Comparison of ENCODE assay signal across 11 cellular contexts in the genomic region with DNA sequence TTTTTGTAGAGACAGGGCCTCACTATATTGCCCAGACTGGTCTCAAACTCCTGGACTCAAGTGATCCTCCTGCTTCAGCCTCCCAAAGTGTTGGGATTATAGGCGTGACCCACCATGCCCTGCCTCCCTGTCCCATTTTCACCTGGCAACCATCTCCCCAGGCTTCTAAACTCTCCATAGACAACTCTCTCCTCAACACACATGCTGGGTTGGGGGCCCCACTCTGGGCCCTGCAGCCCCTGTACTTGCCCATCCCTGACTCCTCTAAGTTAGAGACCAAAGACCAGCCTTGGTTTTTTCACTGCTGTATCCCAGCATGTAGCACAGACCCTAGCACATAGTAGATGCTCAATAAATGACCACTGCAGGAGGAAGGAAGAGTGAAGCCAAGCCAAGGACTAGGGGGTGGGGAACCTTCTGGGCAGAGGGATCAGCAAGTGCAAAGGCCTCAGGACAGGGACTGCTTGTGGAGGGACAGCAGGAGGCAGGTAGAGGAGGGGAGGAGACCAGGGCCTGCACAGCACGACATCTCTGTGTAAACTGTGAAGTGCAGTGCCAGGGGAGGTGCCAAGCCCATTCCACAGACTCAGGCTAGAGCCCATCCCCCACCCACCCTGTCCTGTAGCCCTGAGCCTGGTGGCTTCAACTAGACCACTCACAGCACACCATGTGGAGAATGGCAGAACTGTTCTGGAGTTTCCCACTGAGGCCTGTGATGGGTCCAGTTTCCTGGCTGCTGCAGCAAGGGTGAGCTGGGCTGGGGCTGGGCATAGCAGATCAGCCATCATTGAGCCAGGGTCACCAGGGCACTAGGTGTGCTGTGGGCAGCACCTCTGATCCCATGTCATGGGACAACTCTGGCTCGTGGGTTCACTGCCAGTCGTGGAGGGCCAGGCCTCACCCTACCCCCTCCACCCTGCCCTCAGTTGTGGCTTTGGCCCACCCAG. TPM values are rescaled to one million over a fixed set of nuclear protein-coding genes. Genes with fewer than 3 reads are reported as not detected.
DNase-seq lines count a peak whose midpoint lies in the region; ATAC-seq and TF ChIP-seq lines count a peak whose summit lies in the region.
"Had no signal": no experiment of that assay in that cellular context is flagged by ENCODE, and none has a peak within 500 bp of the region (broad histone marks: within the 10 kb centered on the region; RNA-seq: fewer than 3 reads in every experiment).

No MANE protein-coding gene starts in this region.

- peak; percentile 22 for TF ChIP-seq CTCF in chondrocyte (IDR thresholded peaks at IDR 0.05)

- intact Hi-C loops in posterior vena cava (cut with DNase I): loop anchor here in 1 of 2 donors (5.0 kb wide), 1 partner anchor 35 kb away; no protein-coding TSS in a partner anchor
- intact Hi-C loops in activated T-helper 2 cell treated with anti-CD3 and anti-CD28 coated beads, Interferon-gamma antibody, Interleukin-2, Interleukin-4, amounts not matched to agents 10 μg/mL and 5 μg/mL and 100 μg/mL, durations not matched to agents 14 hours and 24 hours and 36 hours (cut with micrococcal nuclease): no loop called here

- no peak overlapping the region for H3K4me3 Mint-ChIP-seq in chondrocyte (ENCODE audit: unreplicated experiment)
- no peak overlapping the region for H3K4me3 Mint-ChIP-seq in activated T-helper 2 cell treated with anti-CD3 and anti-CD28 coated beads, Interferon-gamma antibody, Interleukin-2, Interleukin-4, amounts not matched to agents 10 μg/mL and 5 μg/mL and 100 μg/mL, durations not matched to agents 14 hours and 24 hours and 36 hours (ENCODE audit: low read depth)

- DNase-seq in EH (ENCODE audit: low read depth): peak; percentile 37
- peak; percentile 54 for DNase-seq in HuH-7 (ENCODE audit: low spot score)
- DNase-seq in chondrocyte (ENCODE audit: low spot score): no peak
- DNase-seq in posterior vena cava (ENCODE audit: low spot score): peak; percentile 68
- DNase-seq in activated T-helper 2 cell treated with anti-CD3 and anti-CD28 coated beads, Interferon-gamma antibody, Interleukin-2, Interleukin-4, amounts not matched to agents 10 μg/mL and 5 μg/mL and 100 μg/mL, durations not matched to agents 14 hours and 24 hours and 36 hours (ENCODE audit: low spot score): no peak
- DNase-seq: amygdala, DMS79, head of caudate nucleus, MM.1S had no signal

- no peak for ATAC-seq in HG03457 (IDR thresholded peaks at IDR 0.05; ENCODE audit: unreplicated experiment)
- ATAC-seq in HG03342 (IDR thresholded peaks at IDR 0.05; ENCODE audit: unreplicated experiment): no peak

- H3K9me3 Mint-ChIP-seq in chondrocyte (ENCODE audit: low read depth): no peaks in the 10 kb centered on the region
- no peaks in the 10 kb centered on the region for H3K9me3 Mint-ChIP-seq in activated T-helper 2 cell treated with anti-CD3 and anti-CD28 coated beads, Interferon-gamma antibody, Interleukin-2, Interleukin-4, amounts not matched to agents 10 μg/mL and 5 μg/mL and 100 μg/mL, durations not matched to agents 14 hours and 24 hours and 36 hours

- H3K4me1 Mint-ChIP-seq in chondrocyte (ENCODE audit: low read depth): peaks cover 16% of the 10 kb centered on the region
- H3K4me1 Mint-ChIP-seq in activated T-helper 2 cell treated with anti-CD3 and anti-CD28 coated beads, Interferon-gamma antibody, Interleukin-2, Interleukin-4, amounts not matched to agents 10 μg/mL and 5 μg/mL and 100 μg/mL, durations not matched to agents 14 hours and 24 hours and 36 hours (ENCODE audit: low read depth): peaks cover 8% of the 10 kb centered on the region

- no peak overlapping the region for H3K27ac Mint-ChIP-seq in chondrocyte (ENCODE audit: unreplicated experiment)
- H3K27ac Mint-ChIP-seq in activated T-helper 2 cell treated with anti-CD3 and anti-CD28 coated beads, Interferon-gamma antibody, Interleukin-2, Interleukin-4, amounts not matched to agents 10 μg/mL and 5 μg/mL and 100 μg/mL, durations not matched to agents 14 hours and 24 hours and 36 hours: no peak overlapping the region

- H3K27me3 Mint-ChIP-seq in chondrocyte (ENCODE audit: low read depth): no peaks in the 10 kb centered on the region
- H3K27me3 Mint-ChIP-seq in activated T-helper 2 cell treated with anti-CD3 and anti-CD28 coated beads, Interferon-gamma antibody, Interleukin-2, Interleukin-4, amounts not matched to agents 10 μg/mL and 5 μg/mL and 100 μg/mL, durations not matched to agents 14 hours and 24 hours and 36 hours (ENCODE audit: low read depth): peaks cover 3% of the 10 kb centered on the region

- H3K36me3 Mint-ChIP-seq in chondrocyte (ENCODE audit: low read depth): no peaks in the 10 kb centered on the region
- no peaks in the 10 kb centered on the region for H3K36me3 Mint-ChIP-seq in activated T-helper 2 cell treated with anti-CD3 and anti-CD28 coated beads, Interferon-gamma antibody, Interleukin-2, Interleukin-4, amounts not matched to agents 10 μg/mL and 5 μg/mL and 100 μg/mL, durations not matched to agents 14 hours and 24 hours and 36 hours (ENCODE audit: low read depth)

RNA-seq across cellular contexts. Expression of gene SRC, which starts 3.4 kb away (rescaled TPM):
- total RNA-seq in chondrocyte (16.0 to 25.7 TPM (median 25.1 TPM) in 3 replicates), posterior vena cava (10 to 100 TPM; 35.4 to 39.1 TPM)
- total RNA-seq in activated T-helper 2 cell treated with anti-CD3 and anti-CD28 coated beads, Interferon-gamma antibody, Interleukin-2, Interleukin-4, amounts not matched to agents 10 μg/mL and 5 μg/mL and 100 μg/mL, durations not matched to agents 14 hours and 24 hours and 36 hours: 3.5 and 6.4 TPM in 2 replicates

RNA-seq across cellular contexts. Expression of gene MANBAL, which starts 53.0 kb away (rescaled TPM):
- total RNA-seq in chondrocyte (30.9 to 34.1 TPM (median 32.5 TPM) in 3 replicates), posterior vena cava (10 to 100 TPM; 51.9 to 54.2 TPM)
- total RNA-seq in activated T-helper 2 cell treated with anti-CD3 and anti-CD28 coated beads, Interferon-gamma antibody, Interleukin-2, Interleukin-4, amounts not matched to agents 10 μg/mL and 5 μg/mL and 100 μg/mL, durations not matched to agents 14 hours and 24 hours and 36 hours: 12.8 and 14.2 TPM in 2 replicates

Comparison
In these comparisons a context has a peak if more than half of its experiments do, and no peak if none do; other contexts are left out.
1. DNase-seq: peak in EH (single experiment), HuH-7 (single experiment) and posterior vena cava (single experiment); none in chondrocyte (single experiment) and activated T-helper 2 cell treated with anti-CD3 and anti-CD28 coated beads, Interferon-gamma antibody, Interleukin-2, Interleukin-4, amounts not matched to agents 10 μg/mL and 5 μg/mL and 100 μg/mL, durations not matched to agents 14 hours and 24 hours and 36 hours (single experiment).